28 cellular contexts compared by ENCODE assay signal in genomic region chr10:91328320-91328984, GRCh38.
"Had no signal": no experiment of that assay in that cellular context is flagged by ENCODE, and none has a peak within 500 bp of the region (broad histone marks: within the 10 kb centered on the region; RNA-seq: fewer than 3 reads in every experiment).

No MANE protein-coding gene starts in this region.

- FAIRE-seq: endometrium, kidney, small intestine, urothelium cell line had no signal

- ATAC-seq: foreskin keratinocyte; gastroesophageal sphincter; heart left ventricle; left cardiac atrium; left lung; mucosa of descending colon; naive thymus-derived CD4-positive, alpha-beta T cell; psoas muscle; right cardiac atrium had no signal

- DNase-seq: dermis blood vessel endothelial cell; effector memory CD4-positive, alpha-beta T cell; erythroblast; foreskin keratinocyte; heart left ventricle; kidney; left cardiac atrium; left lung; mesenchymal stem cell; mucosa of descending colon; naive thymus-derived CD4-positive, alpha-beta T cell; nucleus accumbens; ovary; posterior cingulate gyrus; psoas muscle; right cardiac atrium; small intestine; stimulated activated CD4-positive, alpha-beta T cell treated with anti-CD3 and anti-CD28 coated beads, Interleukin-15, amount 100 ng/mL, for 24 hours; stimulated activated CD4-positive, alpha-beta T cell treated with anti-CD3 and anti-CD28 coated beads, Interleukin-2, amount 100 ng/mL, for 48 hours; stimulated activated naive B cell treated with anti-CD40 and anti-IgM and Interleukin-4, amounts not matched to agents 10 μg/mL and 1 μg/mL and 100 μg/mL, for 72 hours had no signal

- H3K9me3 ChIP-seq: gastroesophageal sphincter, mucosa of descending colon, ovary, psoas muscle, thoracic aorta had no signal

- H3K79me2 ChIP-seq: hepatocyte had no signal

- H2AFZ ChIP-seq: hepatocyte had no signal

- H3K4me3 ChIP-seq: coronary artery, gastroesophageal sphincter, heart left ventricle, hepatocyte, left lung, mucosa of descending colon, ovary, psoas muscle, thoracic aorta, tibial nerve, upper lobe of left lung had no signal

- H3K27me3 ChIP-seq: gastroesophageal sphincter, heart left ventricle, hepatocyte, left lung, ovary, tibial nerve, upper lobe of left lung had no signal

- H3K27ac ChIP-seq: coronary artery, foreskin keratinocyte, gastroesophageal sphincter, heart left ventricle, hepatocyte, left lung, ovary, psoas muscle, thoracic aorta, tibial nerve, upper lobe of left lung had no signal

- H3K4me2 ChIP-seq: hepatocyte had no signal

- H3K36me3 ChIP-seq: gastroesophageal sphincter, heart left ventricle, left lung, ovary, thoracic aorta, tibial nerve, upper lobe of left lung had no signal

- H3K4me1 ChIP-seq: foreskin keratinocyte, gastroesophageal sphincter, heart left ventricle, left lung, psoas muscle, tibial nerve, upper lobe of left lung had no signal
